8 cellular contexts compared by ENCODE assay signal in the genomic region with DNA sequence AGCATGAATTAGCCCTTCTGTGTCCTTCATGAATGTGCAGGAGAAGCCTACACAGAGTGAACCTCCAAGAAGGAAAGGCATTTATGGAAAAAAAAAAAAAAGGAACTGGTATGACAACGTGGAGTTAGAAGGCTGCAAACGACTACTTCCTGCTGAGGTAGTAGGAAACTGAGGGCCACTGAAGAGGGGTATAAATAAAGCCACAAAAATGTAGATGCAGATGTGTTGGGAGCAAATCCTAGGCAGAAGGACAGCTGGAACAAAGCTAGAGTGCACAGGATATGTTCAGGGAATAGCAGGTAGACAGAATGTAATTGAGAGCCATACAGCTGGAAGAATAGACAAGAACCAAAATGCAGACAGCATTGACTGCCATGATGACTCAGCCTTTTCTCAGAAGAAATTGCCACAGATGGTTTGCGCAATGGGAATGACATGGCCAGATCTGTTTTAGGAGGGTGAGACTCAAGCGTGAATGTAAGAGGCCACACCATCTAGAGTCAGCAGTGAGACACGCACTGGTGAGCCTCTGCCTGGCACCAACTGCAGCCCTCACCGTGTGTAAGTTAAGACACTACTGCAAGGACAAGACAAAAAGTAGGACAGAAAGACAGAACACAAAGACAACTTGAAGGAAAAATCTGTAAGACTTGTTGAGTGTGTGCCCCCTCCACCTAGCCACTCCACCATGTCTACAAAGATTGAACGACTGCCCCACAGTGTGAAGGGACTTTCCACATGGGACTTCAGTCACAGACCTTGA.
DNase-seq lines count a peak whose midpoint lies in the region; ATAC-seq and TF ChIP-seq lines count a peak whose summit lies in the region.

No MANE protein-coding gene starts in this region.

- no peak overlapping the region for H3K9ac ChIP-seq in MM.1S (ENCODE audit: low read length)

- peak; percentile 70 for TF ChIP-seq POLR2A in erythroblast (IDR thresholded peaks at IDR 0.05; ENCODE audit: low read length)

- no peak for TF ChIP-seq CTCF in natural killer cell (IDR thresholded peaks at IDR 0.05)
- no peak for TF ChIP-seq CTCF in MM.1S (IDR thresholded peaks at IDR 0.05; ENCODE audit: low read length)

- H3K4me1 ChIP-seq in MM.1S (ENCODE audit: low read length), result peaks cover 10% of the 10 kb centered on the region

- no peaks in the 10 kb centered on the region for H3K36me3 Mint-ChIP-seq in natural killer cell
- H3K36me3 Mint-ChIP-seq in activated T-helper 2 cell treated with anti-CD3 and anti-CD28 coated beads, Interferon-gamma antibody, Interleukin-2, Interleukin-4, amounts not matched to agents 10 μg/mL and 5 μg/mL and 100 μg/mL, durations not matched to agents 14 hours and 24 hours and 36 hours (ENCODE audit: low read depth), result no peaks in the 10 kb centered on the region

- H3K27me3 ChIP-seq in MM.1S (replicated peaks; ENCODE audit: insufficient read depth, low read length), result no peaks in the 10 kb centered on the region

- H3K9me3 ChIP-seq in MM.1S (replicated peaks; ENCODE audit: insufficient read depth, low read length), result no peaks in the 10 kb centered on the region

- H4K20me1 ChIP-seq in MM.1S (ENCODE audit: insufficient read depth, low read length), result no peaks in the 10 kb centered on the region

- H2AFZ ChIP-seq in MM.1S (ENCODE audit: low read length), result no peak overlapping the region

- H3K4me2 ChIP-seq in MM.1S (ENCODE audit: low read depth, low read length), result no peak overlapping the region

- peak overlapping the region in 1 of 2 donors; percentile 80 for H3K27ac Mint-ChIP-seq in natural killer cell
- H3K27ac Mint-ChIP-seq in activated T-helper 2 cell treated with anti-CD3 and anti-CD28 coated beads, Interferon-gamma antibody, Interleukin-2, Interleukin-4, amounts not matched to agents 10 μg/mL and 5 μg/mL and 100 μg/mL, durations not matched to agents 14 hours and 24 hours and 36 hours, result no peak overlapping the region

- no peak overlapping the region for H3K4me3 ChIP-seq in MM.1S (ENCODE audit: low read length)

- H3K79me2 ChIP-seq in MM.1S (ENCODE audit: low read length), result no peaks in the 10 kb centered on the region

- H3K4me3 Mint-ChIP-seq in natural killer cell, result no peak overlapping the region
- H3K4me3 Mint-ChIP-seq in activated T-helper 2 cell treated with anti-CD3 and anti-CD28 coated beads, Interferon-gamma antibody, Interleukin-2, Interleukin-4, amounts not matched to agents 10 μg/mL and 5 μg/mL and 100 μg/mL, durations not matched to agents 14 hours and 24 hours and 36 hours (ENCODE audit: low read depth), result no peak overlapping the region

- no peaks in the 10 kb centered on the region for H3K36me3 ChIP-seq in MM.1S (replicated peaks; ENCODE audit: insufficient read depth, low read length)

- peak; percentile 52 for ATAC-seq in GM21717 (IDR thresholded peaks at IDR 0.05; ENCODE audit: unreplicated experiment)
- ATAC-seq in natural killer cell, result peak; percentile 85 to 94 (median 86)
- ATAC-seq in HG03196 (IDR thresholded peaks at IDR 0.05; ENCODE audit: unreplicated experiment), result no peak

- DNase-seq in ACHN (peak; percentile 93), SIG-M5 treated with dmso at 0.1 percent for 504 hours (lab: John Stamatoyannopoulos, UW; ENCODE audit: unreplicated experiment) (peak; percentile 95), erythroblast (lab: John Stamatoyannopoulos, UW) (peak; percentile 95), natural killer cell (peak; percentile 23), MM.1S (no peak)
- no peak for DNase-seq in activated T-helper 2 cell treated with anti-CD3 and anti-CD28 coated beads, Interferon-gamma antibody, Interleukin-2, Interleukin-4, amounts not matched to agents 10 μg/mL and 5 μg/mL and 100 μg/mL, durations not matched to agents 14 hours and 24 hours and 36 hours (ENCODE audit: low spot score)

- no peaks in the 10 kb centered on the region for H3K9me3 Mint-ChIP-seq in natural killer cell
- H3K9me3 Mint-ChIP-seq in activated T-helper 2 cell treated with anti-CD3 and anti-CD28 coated beads, Interferon-gamma antibody, Interleukin-2, Interleukin-4, amounts not matched to agents 10 μg/mL and 5 μg/mL and 100 μg/mL, durations not matched to agents 14 hours and 24 hours and 36 hours, result no peaks in the 10 kb centered on the region

- H3K27ac ChIP-seq in MM.1S (ENCODE audit: low read length), result no peak overlapping the region

- H3F3A ChIP-seq in MM.1S (ENCODE audit: insufficient read depth, low read length), result no peaks in the 10 kb centered on the region

- H3K27me3 Mint-ChIP-seq in natural killer cell (ENCODE audit: low read depth in 2 of 2), result no peaks in the 10 kb centered on the region
- peaks cover 15% of the 10 kb centered on the region for H3K27me3 Mint-ChIP-seq in activated T-helper 2 cell treated with anti-CD3 and anti-CD28 coated beads, Interferon-gamma antibody, Interleukin-2, Interleukin-4, amounts not matched to agents 10 μg/mL and 5 μg/mL and 100 μg/mL, durations not matched to agents 14 hours and 24 hours and 36 hours (ENCODE audit: low read depth)

- intact Hi-C loops in natural killer cell (cut with micrococcal nuclease), result no loop called here
- intact Hi-C loops in activated T-helper 2 cell treated with anti-CD3 and anti-CD28 coated beads, Interferon-gamma antibody, Interleukin-2, Interleukin-4, amounts not matched to agents 10 μg/mL and 5 μg/mL and 100 μg/mL, durations not matched to agents 14 hours and 24 hours and 36 hours (cut with micrococcal nuclease), result no loop called here

- H3K4me1 Mint-ChIP-seq in natural killer cell, result peaks cover 24 to 49% of the 10 kb centered on the region in 2 donors
- H3K4me1 Mint-ChIP-seq in activated T-helper 2 cell treated with anti-CD3 and anti-CD28 coated beads, Interferon-gamma antibody, Interleukin-2, Interleukin-4, amounts not matched to agents 10 μg/mL and 5 μg/mL and 100 μg/mL, durations not matched to agents 14 hours and 24 hours and 36 hours (ENCODE audit: low read depth), result peaks cover 9% of the 10 kb centered on the region

- H3K9me2 ChIP-seq in MM.1S (replicated peaks; ENCODE audit: insufficient read depth, low read length), result no peaks in the 10 kb centered on the region

- in situ Hi-C loops in ACHN (cut with HindIII; ENCODE audit: low pct_ligation_motif_present, low pct_unique_long_range_greater_than_20kb, low sequenced_read_pairs), result no loop called here

Comparison
In these comparisons a context has a peak if more than half of its experiments do, and no peak if none do; other contexts are left out.
1. DNase-seq: peak in ACHN (single experiment), SIG-M5 treated with dmso at 0.1 percent for 504 hours (single experiment), erythroblast (2 of 2) and natural killer cell (single experiment); none in MM.1S (single experiment) and activated T-helper 2 cell treated with anti-CD3 and anti-CD28 coated beads, Interferon-gamma antibody, Interleukin-2, Interleukin-4, amounts not matched to agents 10 μg/mL and 5 μg/mL and 100 μg/mL, durations not matched to agents 14 hours and 24 hours and 36 hours (single experiment).